31 cellular contexts compared by ENCODE assay signal in genomic region chr15:63556246-63556645, GRCh38. TPM values are rescaled to one million over a fixed set of nuclear protein-coding genes. Genes with fewer than 3 reads are reported as not detected.
DNase-seq lines count a peak whose midpoint lies in the region; ATAC-seq and TF ChIP-seq lines count a peak whose summit lies in the region.
"Had no signal": no experiment of that assay in that cellular context is flagged by ENCODE, and none has a peak within 500 bp of the region (broad histone marks: within the 10 kb centered on the region; RNA-seq: fewer than 3 reads in every experiment).

No MANE protein-coding gene starts in this region.

- TF ChIP-seq CTCF in mucosa of descending colon (IDR thresholded peaks at IDR 0.05) = no peak

- no peaks in the 10 kb centered on the region for H3K27me3 Mint-ChIP-seq in activated naive CD8-positive, alpha-beta T cell
- no peaks in the 10 kb centered on the region for H3K27me3 Mint-ChIP-seq in activated naive CD8-positive, alpha-beta T cell treated with anti-CD3 and anti-CD28 coated beads, Interleukin-2, amount 50 U/mL, for 24 hours
- H3K27me3 Mint-ChIP-seq in effector memory CD8-positive, alpha-beta T cell = no peaks in the 10 kb centered on the region
- H3K27me3 Mint-ChIP-seq in stimulated activated naive B cell treated with anti-CD40 and anti-IgM and Interleukin-4, amounts not matched to agents 10 μg/mL and 1 μg/mL and 100 μg/mL, for 72 hours = no peaks in the 10 kb centered on the region
- H3K27me3 Mint-ChIP-seq: activated naive CD8-positive, alpha-beta T cell treated with anti-CD3 and anti-CD28 coated beads, Interleukin-2, amount 10 ng/mL, durations not matched to agents 7 days and 5 days; naive B cell had no signal

- H3K27ac Mint-ChIP-seq in activated naive CD8-positive, alpha-beta T cell = peak overlapping the region; percentile 61
- H3K27ac Mint-ChIP-seq in activated naive CD8-positive, alpha-beta T cell treated with anti-CD3 and anti-CD28 coated beads, Interleukin-2, amount 50 U/mL, for 24 hours = no peak overlapping the region
- peak overlapping the region; percentile 70 to 81 for H3K27ac Mint-ChIP-seq in effector memory CD8-positive, alpha-beta T cell
- H3K27ac Mint-ChIP-seq in stimulated activated naive B cell treated with anti-CD40 and anti-IgM and Interleukin-4, amounts not matched to agents 10 μg/mL and 1 μg/mL and 100 μg/mL, for 72 hours = peak overlapping the region; percentile 67
- H3K27ac Mint-ChIP-seq: activated naive CD8-positive, alpha-beta T cell treated with anti-CD3 and anti-CD28 coated beads, Interleukin-2, amount 10 ng/mL, durations not matched to agents 7 days and 5 days had no signal

- ATAC-seq in activated naive CD8-positive, alpha-beta T cell treated with anti-CD3 and anti-CD28 coated beads, Interleukin-2, amount 50 U/mL, for 24 hours = no peak
- no peak for ATAC-seq in effector memory CD8-positive, alpha-beta T cell (replicated peaks)
- ATAC-seq in stimulated activated naive B cell treated with anti-CD40 and anti-IgM and Interleukin-4, amounts not matched to agents 10 μg/mL and 1 μg/mL and 100 μg/mL, for 72 hours (replicated peaks) = no peak
- ATAC-seq in mucosa of descending colon = no peak
- ATAC-seq: gastrocnemius medialis, left lobe of liver had no signal

- no peaks in the 10 kb centered on the region for H3K9me3 ChIP-seq in mucosa of descending colon
- H3K9me3 ChIP-seq: Caco-2, gastrocnemius medialis, SK-N-SH, transverse colon had no signal

- no peaks in the 10 kb centered on the region for H3K36me3 ChIP-seq in mucosa of descending colon (ENCODE audit: low read depth)

- H3K4me3 Mint-ChIP-seq in activated naive CD8-positive, alpha-beta T cell = no peak overlapping the region
- no peak overlapping the region for H3K4me3 Mint-ChIP-seq in activated naive CD8-positive, alpha-beta T cell treated with anti-CD3 and anti-CD28 coated beads, Interleukin-2, amount 50 U/mL, for 24 hours
- no peak overlapping the region for H3K4me3 Mint-ChIP-seq in effector memory CD8-positive, alpha-beta T cell
- no peak overlapping the region for H3K4me3 Mint-ChIP-seq in stimulated activated naive B cell treated with anti-CD40 and anti-IgM and Interleukin-4, amounts not matched to agents 10 μg/mL and 1 μg/mL and 100 μg/mL, for 72 hours
- H3K4me3 Mint-ChIP-seq: activated naive CD8-positive, alpha-beta T cell treated with anti-CD3 and anti-CD28 coated beads, Interleukin-2, amount 10 ng/mL, durations not matched to agents 7 days and 5 days; naive B cell had no signal

- peaks cover 58% of the 10 kb centered on the region for H3K4me1 Mint-ChIP-seq in activated naive CD8-positive, alpha-beta T cell (ENCODE audit: low read depth)
- H3K4me1 Mint-ChIP-seq in activated naive CD8-positive, alpha-beta T cell treated with anti-CD3 and anti-CD28 coated beads, Interleukin-2, amount 50 U/mL, for 24 hours = peaks cover 76% of the 10 kb centered on the region
- peaks cover 16 to 34% of the 10 kb centered on the region in 2 donors for H3K4me1 Mint-ChIP-seq in effector memory CD8-positive, alpha-beta T cell (ENCODE audit: low read depth in 2 of 2)
- H3K4me1 Mint-ChIP-seq in stimulated activated naive B cell treated with anti-CD40 and anti-IgM and Interleukin-4, amounts not matched to agents 10 μg/mL and 1 μg/mL and 100 μg/mL, for 72 hours = peaks cover 18 to 20% of the 10 kb centered on the region in 2 donors

- intact Hi-C loops in mucosa of descending colon (cut with DNase I, micrococcal nuclease) = no loop called here

- H3K4me3 ChIP-seq in mucosa of descending colon = no peak overlapping the region
- H3K4me3 ChIP-seq: gastrocnemius medialis, GM23248, skin epidermis, transverse colon had no signal

- DNase-seq in activated naive CD8-positive, alpha-beta T cell treated with anti-CD3 and anti-CD28 coated beads, Interleukin-2, amount 50 U/mL, for 24 hours = no peak
- DNase-seq in HK-2 (ENCODE audit: unreplicated experiment) (peak; percentile 24), mucosa of descending colon (no peak), mesenteric fat pad (ENCODE audit: low spot score) (no peak)
- no peak for DNase-seq in effector memory CD8-positive, alpha-beta T cell
- DNase-seq in stimulated activated naive B cell treated with anti-CD40 and anti-IgM and Interleukin-4, amounts not matched to agents 10 μg/mL and 1 μg/mL and 100 μg/mL, for 72 hours = no peak
- no peak for DNase-seq in NK-92 treated with Interleukin-12 subunit alpha and Interleukin-12 subunit beta, amount 100 ng/mL, for 24 hours (lab: John Stamatoyannopoulos, UW)
- DNase-seq: ACHN; activated CD4-positive, alpha-beta T cell treated with anti-CD3 and anti-CD28 coated beads for 1 hour; activated CD8-positive, alpha-beta memory T cell treated with anti-CD3 and anti-CD28 coated beads for 24 hours; activated naive CD8-positive, alpha-beta T cell treated with anti-CD3 and anti-CD28 coated beads, Interleukin-2, amount 10 ng/mL, durations not matched to agents 7 days and 5 days; activated T-cell treated with anti-CD3 and anti-CD28 coated beads, Interleukin-2, amount 50 U/mL, for 48 hours; Caco-2; central memory CD4-positive, alpha-beta T cell; DND-41; gastrocnemius medialis; GM23248; hippocampal formation; mesendoderm; MV-4-11; naive B cell; NCI-H1436 treated with DMSO at 0.1 percent for 48 hours; NCI-H446 treated with DMSO at 0.1 percent for 48 hours; OCI-M1; retina; SK-N-SH; T-helper 2 cell; transverse colon had no signal

- H3K36me3 Mint-ChIP-seq in activated naive CD8-positive, alpha-beta T cell = peaks cover 16% of the 10 kb centered on the region
- peaks cover 58% of the 10 kb centered on the region for H3K36me3 Mint-ChIP-seq in activated naive CD8-positive, alpha-beta T cell treated with anti-CD3 and anti-CD28 coated beads, Interleukin-2, amount 50 U/mL, for 24 hours (ENCODE audit: low read depth)
- peaks cover 74% of the 10 kb centered on the region for H3K36me3 Mint-ChIP-seq in effector memory CD8-positive, alpha-beta T cell (ENCODE audit: insufficient read depth)
- H3K36me3 Mint-ChIP-seq in stimulated activated naive B cell treated with anti-CD40 and anti-IgM and Interleukin-4, amounts not matched to agents 10 μg/mL and 1 μg/mL and 100 μg/mL, for 72 hours = peaks cover 19 to 40% of the 10 kb centered on the region in 2 donors

- H3K9me3 Mint-ChIP-seq in activated naive CD8-positive, alpha-beta T cell (ENCODE audit: low read depth) = no peaks in the 10 kb centered on the region
- H3K9me3 Mint-ChIP-seq in activated naive CD8-positive, alpha-beta T cell treated with anti-CD3 and anti-CD28 coated beads, Interleukin-2, amount 50 U/mL, for 24 hours = no peaks in the 10 kb centered on the region
- no peaks in the 10 kb centered on the region for H3K9me3 Mint-ChIP-seq in effector memory CD8-positive, alpha-beta T cell
- no peaks in the 10 kb centered on the region for H3K9me3 Mint-ChIP-seq in stimulated activated naive B cell treated with anti-CD40 and anti-IgM and Interleukin-4, amounts not matched to agents 10 μg/mL and 1 μg/mL and 100 μg/mL, for 72 hours
- H3K9me3 Mint-ChIP-seq: naive B cell had no signal

- peaks cover 11% of the 10 kb centered on the region for H3K4me1 ChIP-seq in mucosa of descending colon (ENCODE audit: low read depth)
- H3K4me1 ChIP-seq: Caco-2 had no signal

RNA-seq across cellular contexts. Expression of gene FBXL22, which starts 40.9 kb away (rescaled TPM):
- total RNA-seq in mucosa of descending colon (10 to 100 TPM in 1 of 3 donors, 1 to 10 TPM in 2; 4.2 to 37.5 (median 5.1) TPM), mesenteric fat pad (1.0 TPM)
- total RNA-seq: Caco-2 had no signal

RNA-seq across cellular contexts. Expression of gene USP3, which starts 51.9 kb away (rescaled TPM):
- total RNA-seq in mucosa of descending colon (100 to 1,000 TPM in 1 of 3 donors, 10 to 100 TPM in 2; 65.6 to 101 (median 67.3) TPM), mesenteric fat pad (54.7 TPM)
